8 cellular contexts compared by ENCODE assay signal in the genomic region with DNA sequence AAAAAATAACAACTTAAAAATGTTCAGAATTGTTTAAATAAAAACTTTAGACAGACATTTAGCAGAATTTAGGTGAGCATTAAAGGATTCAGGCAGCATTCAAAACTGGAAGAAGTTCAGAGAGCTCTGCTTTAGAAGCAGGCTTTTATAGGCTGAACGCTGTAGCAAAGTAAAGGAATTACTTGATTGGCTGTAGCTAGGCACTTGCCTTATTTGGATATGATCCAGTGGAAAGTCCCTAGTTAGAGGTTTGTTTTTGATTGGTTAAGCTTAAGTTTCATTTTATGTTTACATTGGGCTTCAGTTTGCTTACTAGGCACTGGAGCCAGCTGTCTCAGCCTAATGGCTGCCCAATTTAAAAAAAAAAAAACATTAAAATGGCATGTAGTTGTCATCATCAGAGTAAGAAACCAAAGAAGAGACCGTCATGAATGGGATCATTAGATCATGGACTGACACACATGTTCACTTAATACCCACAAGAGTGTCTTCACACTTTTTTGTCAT.
DNase-seq lines count a peak whose midpoint lies in the region; ATAC-seq and TF ChIP-seq lines count a peak whose summit lies in the region.

No MANE protein-coding gene starts in this region.

- CTCF ChIA-PET in T-cell (lab: Charles Lee): interaction anchor here (0.6 to 1.3 kb wide), 9 partner anchors 20 to 1038 kb away, joined by 3 to 8 read pairs (median 4); a partner anchor contains a TSS

- peaks cover 31% of the 10 kb centered on the region for H3K36me3 Mint-ChIP-seq in T-cell

- peaks cover 13% of the 10 kb centered on the region for H3K4me1 ChIP-seq in effector memory CD4-positive, alpha-beta T cell (ENCODE audit: control insufficient read depth, insufficient read depth, low read length, poor library complexity, severe bottlenecking)
- peaks cover 18% of the 10 kb centered on the region for H3K4me1 ChIP-seq in mucosa of stomach (ENCODE audit: control insufficient read depth, insufficient read depth, low read length)

- TF ChIP-seq POLR2A in GM18505 (IDR thresholded peaks at IDR 0.05; ENCODE audit: borderline replicate concordance, extremely low read depth, insufficient read depth, insufficient read length): peak; percentile 62

- no peak for TF ChIP-seq CTCF in AG09309 (IDR thresholded peaks at IDR 0.05; ENCODE audit: control insufficient read depth, insufficient read depth, low read depth, low read length, missing control alignments)

- H3K36me3 ChIP-seq in effector memory CD4-positive, alpha-beta T cell (ENCODE audit: control insufficient read depth, insufficient read depth, low read length): no peaks in the 10 kb centered on the region
- no peaks in the 10 kb centered on the region for H3K36me3 ChIP-seq in mucosa of stomach (ENCODE audit: control insufficient read depth, insufficient read depth, low read length)

- H3K27ac Mint-ChIP-seq in T-cell: peak overlapping the region; percentile 97 to 98

- POLR2A ChIA-PET in T-cell (lab: Charles Lee): interaction anchor here (0.5 to 1.1 kb wide), 7 partner anchors 14 to 1606 kb away, joined by 3 to 8 read pairs (median 4); a partner anchor contains a TSS

- H3K4me3 ChIP-seq in AG09309 (ENCODE audit: control insufficient read depth, low read depth, low read length) (no peak overlapping the region), mucosa of stomach (ENCODE audit: low read length) (peak overlapping the region; percentile 6)
- H3K4me3 ChIP-seq in effector memory CD4-positive, alpha-beta T cell (ENCODE audit: insufficient read depth, low read depth, low read length, poor library complexity, severe bottlenecking): peak overlapping the region; percentile 5

- H3K9ac ChIP-seq in mucosa of stomach (ENCODE audit: low read length): peak overlapping the region; percentile 1

- DNase-seq in AG09309 (ENCODE audit: low read depth): peak; percentile 88
- DNase-seq in NCI-H1105 treated with DMSO at 0.1 percent for 48 hours (lab: John Stamatoyannopoulos, UW): peak; percentile 99
- DNase-seq in T-cell: peak in 31 of 34 experiments; percentile 2 to 63 (median 34)
- DNase-seq in effector memory CD4-positive, alpha-beta T cell: peak; percentile 10 to 46 (median 24)
- no peak for DNase-seq in ecto neural progenitor cell (ENCODE audit: low spot score)

- peak overlapping the region; percentile 84 for H3K27ac ChIP-seq in effector memory CD4-positive, alpha-beta T cell (ENCODE audit: insufficient read depth, low read length, poor library complexity, severe bottlenecking)

- H3K9me3 ChIP-seq in effector memory CD4-positive, alpha-beta T cell (ENCODE audit: control insufficient read depth, low read length): no peaks in the 10 kb centered on the region
- H3K9me3 ChIP-seq in mucosa of stomach (ENCODE audit: control insufficient read depth, low read length): no peaks in the 10 kb centered on the region

- ATAC-seq in GM18505 (IDR thresholded peaks at IDR 0.05; ENCODE audit: unreplicated experiment): peak; percentile 89
- ATAC-seq in HG02840 (IDR thresholded peaks at IDR 0.05; ENCODE audit: low FRiP score, unreplicated experiment): peak; percentile 94
- ATAC-seq in T-cell (replicated peaks in 1 of 4): peak; percentile 97 to 99 (median 98)

- no peaks in the 10 kb centered on the region for H3K27me3 ChIP-seq in effector memory CD4-positive, alpha-beta T cell (replicated peaks; ENCODE audit: control insufficient read depth, insufficient read depth, low read length, poor library complexity, severe bottlenecking)
- H3K27me3 ChIP-seq in mucosa of stomach (ENCODE audit: control insufficient read depth, insufficient read depth, low read length): no peaks in the 10 kb centered on the region

- peak overlapping the region; percentile 39 to 60 (median 44) for H3K4me3 Mint-ChIP-seq in T-cell

- H3K9me3 Mint-ChIP-seq in T-cell: no peaks in the 10 kb centered on the region

- H3K27me3 Mint-ChIP-seq in T-cell: no peaks in the 10 kb centered on the region

- peaks cover 36 to 45% (median 43%) of the 10 kb centered on the region in 3 donors for H3K4me1 Mint-ChIP-seq in T-cell
